Comparison of ENCODE assay signal across 2 cellular contexts in the genomic region with DNA sequence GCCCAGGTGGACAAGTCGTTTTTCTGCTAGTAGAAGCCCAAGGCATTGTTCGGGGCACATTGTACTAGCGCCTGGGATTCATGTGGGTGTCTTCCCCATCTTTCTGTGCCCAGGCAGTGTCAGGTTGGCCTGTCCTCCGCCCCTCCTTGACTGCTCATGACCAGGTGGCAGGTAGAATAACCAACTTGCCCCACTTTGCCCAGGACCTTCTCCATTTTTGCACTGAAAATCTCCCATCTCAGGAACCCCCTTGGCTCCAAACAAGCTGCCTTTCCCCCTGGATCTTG.
TF ChIP-seq lines count a peak whose summit lies in the region.

No MANE protein-coding gene starts in this region.

TF ChIP-seq in HepG2, 621 proteins besides CTCF, POLR2A, EP300 and RAD21:
- no peak for TF ChIP-seq ZFP36L2 (CRISPR knock-in tag; IDR thresholded peaks at IDR 0.05)
- TF ChIP-seq NFIB (CRISPR knock-in tag; IDR thresholded peaks at IDR 0.05; ENCODE audit: borderline replicate concordance) = no peak
- 0 out of 2 replicates have a peak, but pooled peaks have one; percentile 13 for TF ChIP-seq ZBTB38 (CRISPR knock-in tag; IDR thresholded peaks at IDR 0.05)
- TF ChIP-seq, protein P1, sequence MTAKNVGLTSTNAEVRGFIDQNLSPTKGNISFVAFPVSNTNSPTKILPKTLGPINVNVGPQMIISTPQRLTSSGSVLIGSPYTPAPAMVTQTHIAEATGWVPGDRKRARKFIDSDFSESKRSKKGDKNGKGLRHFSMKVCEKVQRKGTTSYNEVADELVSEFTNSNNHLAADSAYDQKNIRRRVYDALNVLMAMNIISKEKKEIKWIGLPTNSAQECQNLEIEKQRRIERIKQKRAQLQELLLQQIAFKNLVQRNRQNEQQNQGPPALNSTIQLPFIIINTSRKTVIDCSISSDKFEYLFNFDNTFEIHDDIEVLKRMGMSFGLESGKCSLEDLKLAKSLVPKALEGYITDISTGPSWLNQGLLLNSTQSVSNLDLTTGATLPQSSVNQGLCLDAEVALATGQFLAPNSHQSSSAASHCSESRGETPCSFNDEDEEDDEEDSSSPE (CRISPR knock-in tag; IDR thresholded peaks at IDR 0.05) = no peak
- TF ChIP-seq ZNF678 (CRISPR knock-in tag; IDR thresholded peaks at IDR 0.05) = no peak
- TF ChIP-seq NPAS2 (CRISPR knock-in tag; IDR thresholded peaks at IDR 0.05; ENCODE audit: borderline replicate concordance) = no peak
- TF ChIP-seq ATF1 (CRISPR knock-in tag; IDR thresholded peaks at IDR 0.05) = no peak

TF ChIP-seq in liver, 16 proteins besides CTCF, POLR2A, EP300 and RAD21:
- TF ChIP-seq HNF4G (IDR thresholded peaks at IDR 0.05) (no peak), EGR1 (IDR thresholded peaks at IDR 0.05; ENCODE audit: low read depth in 2 of 2) (no peak), GABPA (IDR thresholded peaks at IDR 0.05 in 1 of 2, conservative IDR thresholded peaks at IDR 0.05 in 1 of 2) (no peak), YY1 (IDR thresholded peaks at IDR 0.05) (no peak), RXRA (IDR thresholded peaks at IDR 0.05) (no peak), TAF1 (conservative IDR thresholded peaks at IDR 0.05) (no peak), NR2F2 (IDR thresholded peaks at IDR 0.05) (no peak), FOXA2 (IDR thresholded peaks at IDR 0.05) (no peak), SP1 (IDR thresholded peaks at IDR 0.05) (no peak), HNF4A (conservative IDR thresholded peaks at IDR 0.05) (no peak), JUND (IDR thresholded peaks at IDR 0.05) (no peak)
- TF ChIP-seq, protein P2, sequence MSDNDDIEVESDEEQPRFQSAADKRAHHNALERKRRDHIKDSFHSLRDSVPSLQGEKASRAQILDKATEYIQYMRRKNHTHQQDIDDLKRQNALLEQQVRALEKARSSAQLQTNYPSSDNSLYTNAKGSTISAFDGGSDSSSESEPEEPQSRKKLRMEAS (IDR thresholded peaks at IDR 0.05) = no peak
- TF ChIP-seq, protein P3, sequence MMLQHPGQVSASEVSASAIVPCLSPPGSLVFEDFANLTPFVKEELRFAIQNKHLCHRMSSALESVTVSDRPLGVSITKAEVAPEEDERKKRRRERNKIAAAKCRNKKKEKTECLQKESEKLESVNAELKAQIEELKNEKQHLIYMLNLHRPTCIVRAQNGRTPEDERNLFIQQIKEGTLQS (IDR thresholded peaks at IDR 0.05) = no peak
- TF ChIP-seq, protein P4, sequence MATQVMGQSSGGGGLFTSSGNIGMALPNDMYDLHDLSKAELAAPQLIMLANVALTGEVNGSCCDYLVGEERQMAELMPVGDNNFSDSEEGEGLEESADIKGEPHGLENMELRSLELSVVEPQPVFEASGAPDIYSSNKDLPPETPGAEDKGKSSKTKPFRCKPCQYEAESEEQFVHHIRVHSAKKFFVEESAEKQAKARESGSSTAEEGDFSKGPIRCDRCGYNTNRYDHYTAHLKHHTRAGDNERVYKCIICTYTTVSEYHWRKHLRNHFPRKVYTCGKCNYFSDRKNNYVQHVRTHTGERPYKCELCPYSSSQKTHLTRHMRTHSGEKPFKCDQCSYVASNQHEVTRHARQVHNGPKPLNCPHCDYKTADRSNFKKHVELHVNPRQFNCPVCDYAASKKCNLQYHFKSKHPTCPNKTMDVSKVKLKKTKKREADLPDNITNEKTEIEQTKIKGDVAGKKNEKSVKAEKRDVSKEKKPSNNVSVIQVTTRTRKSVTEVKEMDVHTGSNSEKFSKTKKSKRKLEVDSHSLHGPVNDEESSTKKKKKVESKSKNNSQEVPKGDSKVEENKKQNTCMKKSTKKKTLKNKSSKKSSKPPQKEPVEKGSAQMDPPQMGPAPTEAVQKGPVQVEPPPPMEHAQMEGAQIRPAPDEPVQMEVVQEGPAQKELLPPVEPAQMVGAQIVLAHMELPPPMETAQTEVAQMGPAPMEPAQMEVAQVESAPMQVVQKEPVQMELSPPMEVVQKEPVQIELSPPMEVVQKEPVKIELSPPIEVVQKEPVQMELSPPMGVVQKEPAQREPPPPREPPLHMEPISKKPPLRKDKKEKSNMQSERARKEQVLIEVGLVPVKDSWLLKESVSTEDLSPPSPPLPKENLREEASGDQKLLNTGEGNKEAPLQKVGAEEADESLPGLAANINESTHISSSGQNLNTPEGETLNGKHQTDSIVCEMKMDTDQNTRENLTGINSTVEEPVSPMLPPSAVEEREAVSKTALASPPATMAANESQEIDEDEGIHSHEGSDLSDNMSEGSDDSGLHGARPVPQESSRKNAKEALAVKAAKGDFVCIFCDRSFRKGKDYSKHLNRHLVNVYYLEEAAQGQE (IDR thresholded peaks at IDR 0.05) = no peak
- TF ChIP-seq, protein P5, sequence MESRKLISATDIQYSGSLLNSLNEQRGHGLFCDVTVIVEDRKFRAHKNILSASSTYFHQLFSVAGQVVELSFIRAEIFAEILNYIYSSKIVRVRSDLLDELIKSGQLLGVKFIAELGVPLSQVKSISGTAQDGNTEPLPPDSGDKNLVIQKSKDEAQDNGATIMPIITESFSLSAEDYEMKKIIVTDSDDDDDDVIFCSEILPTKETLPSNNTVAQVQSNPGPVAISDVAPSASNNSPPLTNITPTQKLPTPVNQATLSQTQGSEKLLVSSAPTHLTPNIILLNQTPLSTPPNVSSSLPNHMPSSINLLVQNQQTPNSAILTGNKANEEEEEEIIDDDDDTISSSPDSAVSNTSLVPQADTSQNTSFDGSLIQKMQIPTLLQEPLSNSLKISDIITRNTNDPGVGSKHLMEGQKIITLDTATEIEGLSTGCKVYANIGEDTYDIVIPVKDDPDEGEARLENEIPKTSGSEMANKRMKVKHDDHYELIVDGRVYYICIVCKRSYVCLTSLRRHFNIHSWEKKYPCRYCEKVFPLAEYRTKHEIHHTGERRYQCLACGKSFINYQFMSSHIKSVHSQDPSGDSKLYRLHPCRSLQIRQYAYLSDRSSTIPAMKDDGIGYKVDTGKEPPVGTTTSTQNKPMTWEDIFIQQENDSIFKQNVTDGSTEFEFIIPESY (IDR thresholded peaks at IDR 0.05) = no peak
